In genomic region chr10:65265451-65265954, GRCh38 we compare ENCODE assay signal across 34 cellular contexts.
"Had no signal": no experiment of that assay in that cellular context is flagged by ENCODE, and none has a peak within 500 bp of the region (broad histone marks: within the 10 kb centered on the region; RNA-seq: fewer than 3 reads in every experiment).

No MANE protein-coding gene starts in this region.

- H3K27me3 Mint-ChIP-seq: activated B cell treated with CpG ODN at 0.5 μM for 24 hours; activated CD4-positive, alpha-beta memory T cell treated with anti-CD3 and anti-CD28 coated beads, Interleukin-2, amount 10 ng/mL, durations not matched to agents 7 days and 5 days; activated CD4-positive, alpha-beta T cell treated with anti-CD3 and anti-CD28 coated beads, Interleukin-2, amount 10 ng/mL, durations not matched to agents 7 days and 5 days; activated CD8-positive, alpha-beta memory T cell treated with anti-CD3 and anti-CD28 coated beads, Interleukin-2, amount 10 ng/mL, durations not matched to agents 7 days and 5 days; activated naive CD4-positive, alpha-beta T cell treated with anti-CD3 and anti-CD28 coated beads, Interleukin-2, amount 10 ng/mL, durations not matched to agents 7 days and 5 days; activated naive CD4-positive, alpha-beta T cell treated with anti-CD3 and anti-CD28 coated beads, Interleukin-2, amount 50 U/mL, for 24 hours; activated naive CD8-positive, alpha-beta T cell; activated naive CD8-positive, alpha-beta T cell treated with anti-CD3 and anti-CD28 coated beads, Interleukin-2, amount 10 ng/mL, durations not matched to agents 7 days and 5 days; activated naive CD8-positive, alpha-beta T cell treated with anti-CD3 and anti-CD28 coated beads, Interleukin-2, amount 50 U/mL, for 24 hours; activated T-cell treated with anti-CD3 and anti-CD28 coated beads, Interleukin-2, amount 50 U/mL, for 24 hours; brain; central memory CD8-positive, alpha-beta T cell had no signal

- DNase-seq: activated B cell treated with CpG ODN at 0.5 μM for 24 hours; activated CD4-positive, alpha-beta memory T cell treated with anti-CD3 and anti-CD28 coated beads, Interleukin-2, amount 10 ng/mL, durations not matched to agents 7 days and 5 days; activated CD4-positive, alpha-beta T cell treated with anti-CD3 and anti-CD28 coated beads for 4 hours; activated CD4-positive, alpha-beta T cell treated with anti-CD3 and anti-CD28 coated beads, Interleukin-2, amount 10 ng/mL, durations not matched to agents 7 days and 5 days; activated CD4-positive, alpha-beta T cell treated with anti-CD3 and anti-CD28 coated beads, Interleukin-2, amount 50 U/mL, for 48 hours; activated CD4-positive, CD25-positive, alpha-beta regulatory T cell treated with anti-CD3 and anti-CD28 coated beads, Interleukin-2, amount 50 U/mL, for 72 hours; activated CD8-positive, alpha-beta memory T cell treated with anti-CD3 and anti-CD28 coated beads for 24 hours; activated CD8-positive, alpha-beta memory T cell treated with anti-CD3 and anti-CD28 coated beads, Interleukin-2, amount 10 ng/mL, durations not matched to agents 7 days and 5 days; activated CD8-positive, alpha-beta memory T cell treated with anti-CD3 and anti-CD28 coated beads, Interleukin-2, amount 50 U/mL, for 48 hours; activated CD8-positive, alpha-beta T cell treated with anti-CD3 and anti-CD28 coated beads, Interleukin-2, amount 10 ng/mL, durations not matched to agents 7 days and 5 days; activated effector memory CD4-positive, alpha-beta T cell treated with Interleukin-2 at 50 U/mL for 16 hours; activated gamma-delta T cell; activated naive CD4-positive, alpha-beta T cell treated with anti-CD3 and anti-CD28 coated beads, Interleukin-2, amount 10 ng/mL, durations not matched to agents 7 days and 5 days; activated naive CD4-positive, alpha-beta T cell treated with Interleukin-2 at 50 U/mL for 16 hours; activated naive CD8-positive, alpha-beta T cell treated with anti-CD3 and anti-CD28 coated beads, Interleukin-2, amount 10 ng/mL, durations not matched to agents 7 days and 5 days; activated naive CD8-positive, alpha-beta T cell treated with anti-CD3 and anti-CD28 coated beads, Interleukin-2, amount 50 U/mL, for 24 hours; activated T-cell treated with anti-CD3 and anti-CD28 coated beads, Interleukin-2, amount 50 U/mL, for 24 hours; activated T-cell treated with anti-CD3 and anti-CD28 coated beads, Interleukin-2, amount 50 U/mL, for 48 hours; amygdala; anterior cingulate cortex; caudate nucleus; cerebellar nuclear complex; T-helper 2 cell; T-helper 9 cell had no signal

- ATAC-seq: activated CD8-positive, alpha-beta memory T cell treated with anti-CD3 and anti-CD28 coated beads, Interleukin-2, amount 10 ng/mL, durations not matched to agents 7 days and 5 days; activated CD8-positive, alpha-beta T cell treated with anti-CD3 and anti-CD28 coated beads, Interleukin-2, amount 10 ng/mL, durations not matched to agents 7 days and 5 days; activated naive CD8-positive, alpha-beta T cell treated with anti-CD3 and anti-CD28 coated beads, Interleukin-2, amount 50 U/mL, for 24 hours had no signal

- H3K4me1 Mint-ChIP-seq: activated B cell treated with CpG ODN at 0.5 μM for 24 hours; activated CD4-positive, alpha-beta memory T cell treated with anti-CD3 and anti-CD28 coated beads, Interleukin-2, amount 10 ng/mL, durations not matched to agents 7 days and 5 days; activated CD4-positive, alpha-beta T cell treated with anti-CD3 and anti-CD28 coated beads, Interleukin-2, amount 10 ng/mL, durations not matched to agents 7 days and 5 days; activated CD8-positive, alpha-beta memory T cell treated with anti-CD3 and anti-CD28 coated beads, Interleukin-2, amount 10 ng/mL, durations not matched to agents 7 days and 5 days; activated naive CD4-positive, alpha-beta T cell treated with anti-CD3 and anti-CD28 coated beads, Interleukin-2, amount 10 ng/mL, durations not matched to agents 7 days and 5 days; activated naive CD4-positive, alpha-beta T cell treated with anti-CD3 and anti-CD28 coated beads, Interleukin-2, amount 50 U/mL, for 24 hours; activated naive CD8-positive, alpha-beta T cell treated with anti-CD3 and anti-CD28 coated beads, Interleukin-2, amount 10 ng/mL, durations not matched to agents 7 days and 5 days; activated naive CD8-positive, alpha-beta T cell treated with anti-CD3 and anti-CD28 coated beads, Interleukin-2, amount 50 U/mL, for 24 hours; brain; central memory CD8-positive, alpha-beta T cell had no signal

- H3K36me3 ChIP-seq: ascending aorta, cardiac muscle cell had no signal

- H3K9me3 Mint-ChIP-seq: activated CD4-positive, alpha-beta memory T cell treated with anti-CD3 and anti-CD28 coated beads, Interleukin-2, amount 10 ng/mL, durations not matched to agents 7 days and 5 days had no signal

- H3K27ac ChIP-seq: ascending aorta, cardiac muscle cell, VCaP had no signal

- H3K4me1 ChIP-seq: ascending aorta had no signal

- H3K36me3 Mint-ChIP-seq: activated CD8-positive, alpha-beta memory T cell treated with anti-CD3 and anti-CD28 coated beads, Interleukin-2, amount 10 ng/mL, durations not matched to agents 7 days and 5 days; activated naive CD4-positive, alpha-beta T cell treated with anti-CD3 and anti-CD28 coated beads, Interleukin-2, amount 10 ng/mL, durations not matched to agents 7 days and 5 days; activated naive CD4-positive, alpha-beta T cell treated with anti-CD3 and anti-CD28 coated beads, Interleukin-2, amount 50 U/mL, for 24 hours; activated naive CD8-positive, alpha-beta T cell; activated naive CD8-positive, alpha-beta T cell treated with anti-CD3 and anti-CD28 coated beads, Interleukin-2, amount 10 ng/mL, durations not matched to agents 7 days and 5 days; brain had no signal

- H3K27ac Mint-ChIP-seq: activated B cell treated with CpG ODN at 0.5 μM for 24 hours; activated CD4-positive, alpha-beta memory T cell treated with anti-CD3 and anti-CD28 coated beads, Interleukin-2, amount 10 ng/mL, durations not matched to agents 7 days and 5 days; activated CD4-positive, alpha-beta T cell treated with anti-CD3 and anti-CD28 coated beads, Interleukin-2, amount 10 ng/mL, durations not matched to agents 7 days and 5 days; activated CD8-positive, alpha-beta memory T cell treated with anti-CD3 and anti-CD28 coated beads, Interleukin-2, amount 10 ng/mL, durations not matched to agents 7 days and 5 days; activated CD8-positive, alpha-beta T cell treated with anti-CD3 and anti-CD28 coated beads, Interleukin-2, amount 10 ng/mL, durations not matched to agents 7 days and 5 days; activated naive CD4-positive, alpha-beta T cell treated with anti-CD3 and anti-CD28 coated beads, Interleukin-2, amount 10 ng/mL, durations not matched to agents 7 days and 5 days; activated naive CD4-positive, alpha-beta T cell treated with anti-CD3 and anti-CD28 coated beads, Interleukin-2, amount 50 U/mL, for 24 hours; activated naive CD8-positive, alpha-beta T cell; activated naive CD8-positive, alpha-beta T cell treated with anti-CD3 and anti-CD28 coated beads, Interleukin-2, amount 10 ng/mL, durations not matched to agents 7 days and 5 days; activated naive CD8-positive, alpha-beta T cell treated with anti-CD3 and anti-CD28 coated beads, Interleukin-2, amount 50 U/mL, for 24 hours; activated T-cell treated with anti-CD3 and anti-CD28 coated beads, Interleukin-2, amount 50 U/mL, for 24 hours; activated T-helper 2 cell treated with anti-CD3 and anti-CD28 coated beads, Interferon-gamma antibody, Interleukin-2, Interleukin-4, amounts not matched to agents 10 μg/mL and 5 μg/mL and 100 μg/mL, durations not matched to agents 14 hours and 24 hours and 36 hours; brain; T-helper 1 cell treated with Interleukin-12 subunit alpha and Interleukin-12 subunit beta and Interleukin-4 antibody, amounts not matched to agents 30 μg/mL and 1 μg/mL, for 36 hours; T-helper 2 cell treated with Interferon-gamma antibody and Interleukin-4, amounts not matched to agents 5 μg/mL and 100 μg/mL, for 36 hours had no signal

- H3K27me3 ChIP-seq: ascending aorta, cardiac muscle cell had no signal

- H3K9me3 ChIP-seq: ascending aorta had no signal

- H3K4me3 Mint-ChIP-seq: activated B cell treated with CpG ODN at 0.5 μM for 24 hours; activated CD4-positive, alpha-beta memory T cell treated with anti-CD3 and anti-CD28 coated beads, Interleukin-2, amount 10 ng/mL, durations not matched to agents 7 days and 5 days; activated CD4-positive, alpha-beta T cell treated with anti-CD3 and anti-CD28 coated beads, Interleukin-2, amount 10 ng/mL, durations not matched to agents 7 days and 5 days; activated CD8-positive, alpha-beta memory T cell treated with anti-CD3 and anti-CD28 coated beads, Interleukin-2, amount 10 ng/mL, durations not matched to agents 7 days and 5 days; activated CD8-positive, alpha-beta T cell treated with anti-CD3 and anti-CD28 coated beads, Interleukin-2, amount 10 ng/mL, durations not matched to agents 7 days and 5 days; activated naive CD4-positive, alpha-beta T cell treated with anti-CD3 and anti-CD28 coated beads, Interleukin-2, amount 10 ng/mL, durations not matched to agents 7 days and 5 days; activated naive CD4-positive, alpha-beta T cell treated with anti-CD3 and anti-CD28 coated beads, Interleukin-2, amount 50 U/mL, for 24 hours; activated naive CD8-positive, alpha-beta T cell; activated naive CD8-positive, alpha-beta T cell treated with anti-CD3 and anti-CD28 coated beads, Interleukin-2, amount 10 ng/mL, durations not matched to agents 7 days and 5 days; activated naive CD8-positive, alpha-beta T cell treated with anti-CD3 and anti-CD28 coated beads, Interleukin-2, amount 50 U/mL, for 24 hours; activated T-cell treated with anti-CD3 and anti-CD28 coated beads, Interleukin-2, amount 50 U/mL, for 24 hours; brain; central memory CD8-positive, alpha-beta T cell; T-helper 1 cell treated with Interleukin-12 subunit alpha and Interleukin-12 subunit beta and Interleukin-4 antibody, amounts not matched to agents 30 μg/mL and 1 μg/mL, for 36 hours; T-helper 2 cell treated with Interferon-gamma antibody and Interleukin-4, amounts not matched to agents 5 μg/mL and 100 μg/mL, for 36 hours had no signal

- H3K4me3 ChIP-seq: ascending aorta, cardiac muscle cell had no signal
